Comparison of ENCODE assay signal across 8 cellular contexts in the genomic region with DNA sequence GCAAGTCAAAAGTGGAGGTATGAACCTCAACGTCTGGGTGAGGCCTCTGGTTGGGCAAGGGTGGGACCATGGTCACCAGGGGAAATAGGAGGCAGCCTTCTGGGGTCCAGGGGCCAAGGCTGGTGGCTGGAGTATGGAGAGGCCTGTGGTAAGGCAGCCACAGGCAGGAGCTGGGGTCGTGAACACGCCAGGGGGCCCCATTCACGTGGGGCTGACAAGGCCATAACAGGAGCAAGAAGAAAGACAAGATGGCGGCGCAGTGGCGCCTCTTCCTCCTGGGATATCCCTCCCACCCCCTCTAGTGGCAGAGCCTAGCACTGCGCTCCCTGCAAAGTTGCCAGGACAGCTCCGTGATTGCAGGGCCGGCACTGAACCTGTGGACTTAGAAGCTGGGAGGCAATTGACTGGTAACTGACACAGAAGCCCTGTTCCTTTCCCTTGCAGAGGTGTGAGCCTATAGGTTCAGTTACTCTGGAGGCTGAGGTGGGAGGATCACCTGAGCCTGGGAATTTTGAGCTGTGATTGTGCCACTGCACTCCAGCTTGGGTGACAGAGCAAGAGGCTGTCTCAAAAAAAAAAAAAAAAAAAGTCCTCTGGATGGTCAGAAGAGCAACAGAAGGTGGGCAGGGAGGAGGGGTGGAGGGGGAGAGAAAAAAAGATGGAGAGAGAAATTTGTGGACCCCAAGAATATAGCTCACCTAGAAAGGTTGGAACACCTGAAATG. TPM values are rescaled to one million over a fixed set of nuclear protein-coding genes. Genes with fewer than 3 reads are reported as not detected.
A peak's percentile ranks its signal among the peaks of the same experiment; 100 is the strongest.
DNase-seq lines count a peak whose midpoint lies in the region; ATAC-seq and TF ChIP-seq lines count a peak whose summit lies in the region.

No MANE protein-coding gene starts in this region.

- peak; percentile 79 for TF ChIP-seq CTCF in GM10248 (IDR thresholded peaks at IDR 0.05; ENCODE audit: control extremely low read depth, extremely low read depth, low read depth, missing control alignments)
- TF ChIP-seq CTCF in retinal pigment epithelial cell (conservative IDR thresholded peaks at IDR 0.05; ENCODE audit: low read depth, low read length): peak; percentile 97

- H3K4me3 ChIP-seq in adipocyte (ENCODE audit: low read length) (no peak overlapping the region), retinal pigment epithelial cell (ENCODE audit: low read length) (no peak overlapping the region)

- no peaks in the 10 kb centered on the region for H3K27me3 ChIP-seq in adipocyte (replicated peaks; ENCODE audit: control insufficient read depth, insufficient read depth, low read length)

- POLR2A ChIA-PET in GM10248 (lab: Yijun Ruan, JAX): no interaction called here

- no peaks in the 10 kb centered on the region for H3K9me3 ChIP-seq in adipocyte (ENCODE audit: control insufficient read depth, low read length)

- no peaks in the 10 kb centered on the region for H3K4me1 ChIP-seq in adipocyte (ENCODE audit: control insufficient read depth, insufficient read depth, low read length)

- ATAC-seq in left cardiac atrium (peak; percentile 79 to 94), HG02571 (IDR thresholded peaks at IDR 0.05; ENCODE audit: unreplicated experiment) (no peak), HG03139 (IDR thresholded peaks at IDR 0.05; ENCODE audit: unreplicated experiment) (no peak)

- intact Hi-C loops in left cardiac atrium (cut with DNase I): loop anchor here (5.0 to 10.0 kb wide), 4 partner anchors 79 to 178 kb away; no protein-coding TSS in a partner anchor

- CTCF ChIA-PET in GM10248 (lab: Yijun Ruan, JAX): interaction anchor here (0.7 to 9.3 kb wide), 55 partner anchors 8 to 846 kb away, joined by 3 to 133 read pairs (median 5); a partner anchor contains a TSS

- DNase-seq in GM10248 (ENCODE audit: extremely low spot score) (peak; percentile 66), M059J (ENCODE audit: low read depth) (peak; percentile 34), T follicular helper cell (ENCODE audit: low read depth) (peak; percentile 48), adipocyte (ENCODE audit: low read depth) (peak; percentile 70), left cardiac atrium (peak; percentile 68), retinal pigment epithelial cell (ENCODE audit: low read depth) (peak; percentile 19)

- no peak overlapping the region for H3K9ac ChIP-seq in adipocyte (ENCODE audit: low read length)

- H3K36me3 ChIP-seq in adipocyte (ENCODE audit: control insufficient read depth, insufficient read depth, low read length, severe bottlenecking): no peaks in the 10 kb centered on the region

RNA-seq across cellular contexts. Expression of a gene that starts 19.7 kb away (rescaled TPM):
- not detected in 2 replicates for total RNA-seq in M059J (2014; rRNA removed; shearing (Covaris generic))
- not detected for total RNA-seq in left cardiac atrium

RNA-seq across cellular contexts. Expression of a gene that starts 50.8 kb away (rescaled TPM):
- not detected in 2 replicates for total RNA-seq in M059J (2014; rRNA removed; shearing (Covaris generic))
- not detected for total RNA-seq in left cardiac atrium

RNA-seq across cellular contexts. Expression of a gene that starts 55.3 kb away (rescaled TPM):
- not detected in 2 replicates for total RNA-seq in M059J (2014; rRNA removed; shearing (Covaris generic))
- not detected for total RNA-seq in left cardiac atrium

Comparison
In these comparisons a context has a peak if more than half of its experiments do, and no peak if none do; other contexts are left out.
1. DNase-seq: peak in every context shown above with its lines; median percentile 70 in adipocyte; 68 in left cardiac atrium; 66 in GM10248; 48 in T follicular helper cell; 34 in M059J; 19 in retinal pigment epithelial cell.
2. ATAC-seq: peak in left cardiac atrium (2 of 2); none in HG02571 (single experiment) and HG03139 (single experiment).